7 cellular contexts compared by ENCODE assay signal in the genomic region with DNA sequence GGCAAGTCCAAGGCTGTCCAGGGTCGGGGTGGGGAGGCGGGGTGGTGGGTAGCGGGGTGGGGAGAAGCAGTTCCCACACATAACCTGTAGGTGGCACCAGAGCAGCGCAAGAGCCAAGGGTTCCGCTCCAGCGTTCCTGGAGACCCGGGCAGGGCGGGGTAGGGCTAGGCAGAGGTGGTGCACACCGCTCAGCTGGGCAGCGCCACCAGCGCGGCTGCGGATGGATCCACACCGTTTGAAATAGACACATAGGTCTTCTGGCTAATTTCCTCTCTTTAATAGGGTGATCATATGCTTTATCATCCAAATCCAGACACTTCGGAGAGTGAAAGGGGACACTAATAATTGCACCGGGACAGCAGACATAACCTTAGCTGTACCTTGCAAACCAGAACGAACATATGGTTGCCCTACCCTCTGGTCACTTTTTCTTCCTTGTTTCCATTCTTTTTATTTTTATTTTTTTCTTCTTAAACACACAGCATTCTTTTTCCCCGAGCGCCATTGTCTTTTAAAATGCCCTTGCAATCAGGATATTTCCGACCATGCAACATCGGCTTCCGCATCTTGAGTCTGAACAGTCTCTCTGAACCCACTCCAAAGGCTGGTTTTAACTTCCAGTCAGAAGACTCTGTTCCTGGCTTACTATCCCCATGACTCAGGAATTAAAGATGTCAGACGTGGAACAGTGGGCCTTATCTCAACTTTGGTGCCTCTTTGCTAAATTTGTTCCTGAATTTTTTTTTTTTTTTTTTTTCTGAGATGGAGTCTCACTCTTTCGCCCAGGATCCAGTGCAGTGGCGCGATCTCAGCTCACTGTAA.
A peak's percentile ranks its signal among the peaks of the same experiment; 100 is the strongest.
DNase-seq lines count a peak whose midpoint lies in the region; ATAC-seq and TF ChIP-seq lines count a peak whose summit lies in the region.

No MANE protein-coding gene starts in this region.

- H3K36me3 Mint-ChIP-seq in T-helper 2 cell treated with Interferon-gamma antibody and Interleukin-4, amounts not matched to agents 5 μg/mL and 100 μg/mL, for 36 hours (ENCODE audit: low read depth): no peaks in the 10 kb centered on the region

- no peak overlapping the region for H3K27ac Mint-ChIP-seq in T-helper 2 cell treated with Interferon-gamma antibody and Interleukin-4, amounts not matched to agents 5 μg/mL and 100 μg/mL, for 36 hours

- no peak for TF ChIP-seq POLR2A in GM18505 (IDR thresholded peaks at IDR 0.05; ENCODE audit: borderline replicate concordance, extremely low read depth, insufficient read depth, insufficient read length)

- H3K9me3 Mint-ChIP-seq in T-helper 2 cell treated with Interferon-gamma antibody and Interleukin-4, amounts not matched to agents 5 μg/mL and 100 μg/mL, for 36 hours: no peaks in the 10 kb centered on the region

- H3K4me1 Mint-ChIP-seq in T-helper 2 cell treated with Interferon-gamma antibody and Interleukin-4, amounts not matched to agents 5 μg/mL and 100 μg/mL, for 36 hours (ENCODE audit: low read depth): peaks cover 2% of the 10 kb centered on the region

- H3K4me3 ChIP-seq in skeletal muscle cell (ENCODE audit: low read depth, low read length): peak overlapping the region; percentile 34

- peak; percentile 59 to 70 for DNase-seq in NCI-H1930 (lab: John Stamatoyannopoulos, UW)
- DNase-seq in T-helper 2 cell treated with Interferon-gamma antibody and Interleukin-4, amounts not matched to agents 5 μg/mL and 100 μg/mL, for 36 hours (ENCODE audit: low spot score): peak; percentile 79
- peak in 56 of 58 donors; percentile 11 to 81 (median 62) for DNase-seq in anterior cingulate cortex (lab: John Stamatoyannopoulos, UW)
- DNase-seq in hypothalamus (lab: John Stamatoyannopoulos, UW): peak in 50 of 51 donors; percentile 12 to 84 (median 61)
- peak; percentile 30 for DNase-seq in skeletal muscle cell (ENCODE audit: low read depth)

- peaks cover 11% of the 10 kb centered on the region for H3K27me3 Mint-ChIP-seq in T-helper 2 cell treated with Interferon-gamma antibody and Interleukin-4, amounts not matched to agents 5 μg/mL and 100 μg/mL, for 36 hours (ENCODE audit: low read depth)

- H3K4me3 Mint-ChIP-seq in T-helper 2 cell treated with Interferon-gamma antibody and Interleukin-4, amounts not matched to agents 5 μg/mL and 100 μg/mL, for 36 hours: peak overlapping the region; percentile 74

- ATAC-seq in GM18505 (IDR thresholded peaks at IDR 0.05; ENCODE audit: unreplicated experiment) (peak; percentile 85), HG02973 (IDR thresholded peaks at IDR 0.05; ENCODE audit: unreplicated experiment) (peak; percentile 98)

Comparison
In these comparisons a context has a peak if more than half of its experiments do, and no peak if none do; other contexts are left out.
1. Peak in every context shown above with its lines: DNase-seq, ATAC-seq and H3K4me3 ChIP-seq.